Comparison of ENCODE assay signal across 12 cellular contexts in genomic region chr1:119347858-119348257, GRCh38. TPM values are rescaled to one million over a fixed set of nuclear protein-coding genes. Genes with fewer than 3 reads are reported as not detected.
DNase-seq lines count a peak whose midpoint lies in the region; ATAC-seq and TF ChIP-seq lines count a peak whose summit lies in the region.
"Had no signal": no experiment of that assay in that cellular context is flagged by ENCODE, and none has a peak within 500 bp of the region (broad histone marks: within the 10 kb centered on the region; RNA-seq: fewer than 3 reads in every experiment).

No MANE protein-coding gene starts in this region.

- no peak for TF ChIP-seq CTCF in SK-N-SH (IDR thresholded peaks at IDR 0.05)

- DNase-seq in activated CD4-positive, alpha-beta T cell treated with anti-CD3 and anti-CD28 coated beads, Interleukin-2, amount 10 ng/mL, durations not matched to agents 24 days and 14 days: peak; percentile 59
- no peak for DNase-seq in activated CD4-positive, alpha-beta T cell treated with anti-CD3 and anti-CD28 coated beads, Interleukin-2, amount 50 U/mL, for 1 hour
- peak; percentile 93 for DNase-seq in MV-4-11 (lab: John Stamatoyannopoulos, UW)
- peak; percentile 14 for DNase-seq in non-pigmented ciliary epithelial cell (ENCODE audit: low read depth)
- no peak for DNase-seq in H4 (ENCODE audit: low spot score)
- DNase-seq in SK-N-SH: no peak
- DNase-seq in H7: no peak
- DNase-seq: NCI-H774 had no signal

- no peak for TF ChIP-seq RAD21 in SK-N-SH (IDR thresholded peaks at IDR 0.05; ENCODE audit: low read length)

- no peaks in the 10 kb centered on the region for H3K4me1 ChIP-seq in SK-N-SH (ENCODE audit: control insufficient read depth in 1 of 2, insufficient read depth in 2 of 2, low read depth in 1 of 2, low read length in 1 of 2)

- CTCF ChIA-PET in SK-N-SH (lab: Yijun Ruan, JAX): interaction anchor here (1.6 kb wide), 1 partner anchor 19 kb away, joined by 3 read pairs; no protein-coding TSS in a partner anchor

- H3K36me3 ChIP-seq in SK-N-SH (replicated peaks in 1 of 2; ENCODE audit: control insufficient read depth in 1 of 2, insufficient read depth in 2 of 2, low read length in 1 of 2): no peaks in the 10 kb centered on the region
- no peaks in the 10 kb centered on the region for H3K36me3 ChIP-seq in H7 (replicated peaks; ENCODE audit: control insufficient read depth, insufficient read depth, low read length)

- no peak overlapping the region for H3K4me2 ChIP-seq in SK-N-SH

- H3K27me3 Mint-ChIP-seq in activated CD4-positive, alpha-beta T cell treated with anti-CD3 and anti-CD28 coated beads, Interleukin-2, amount 10 ng/mL, durations not matched to agents 24 days and 14 days: peaks cover 11% of the 10 kb centered on the region

- H3K27ac Mint-ChIP-seq in activated CD4-positive, alpha-beta T cell treated with anti-CD3 and anti-CD28 coated beads, Interleukin-2, amount 10 ng/mL, durations not matched to agents 24 days and 14 days: no peak overlapping the region
- H3K27ac Mint-ChIP-seq: nephron had no signal

- H3K4me3 Mint-ChIP-seq in activated CD4-positive, alpha-beta T cell treated with anti-CD3 and anti-CD28 coated beads, Interleukin-2, amount 10 ng/mL, durations not matched to agents 24 days and 14 days: no peak overlapping the region
- H3K4me3 Mint-ChIP-seq: nephron had no signal

- no peaks in the 10 kb centered on the region for H3F3A ChIP-seq in SK-N-SH (replicated peaks; ENCODE audit: insufficient read depth)

- H3K27ac ChIP-seq in SK-N-SH (ENCODE audit: low read depth in 2 of 2, low read length in 1 of 2): no peak overlapping the region

- H3K36me3 Mint-ChIP-seq in activated CD4-positive, alpha-beta T cell treated with anti-CD3 and anti-CD28 coated beads, Interleukin-2, amount 10 ng/mL, durations not matched to agents 24 days and 14 days (ENCODE audit: low read depth): no peaks in the 10 kb centered on the region

- 0% methylated on average over 1 of the region's 1 CpG for WGBS in SK-N-SH (ENCODE audit: low lambda C conversion rate)

- no peaks in the 10 kb centered on the region for H3K9me3 ChIP-seq in SK-N-SH

- H3K9me3 Mint-ChIP-seq in activated CD4-positive, alpha-beta T cell treated with anti-CD3 and anti-CD28 coated beads, Interleukin-2, amount 10 ng/mL, durations not matched to agents 24 days and 14 days: no peaks in the 10 kb centered on the region

- no peaks in the 10 kb centered on the region for H3K9me2 ChIP-seq in SK-N-SH

- no peaks in the 10 kb centered on the region for H3K79me2 ChIP-seq in SK-N-SH (ENCODE audit: insufficient read depth)

- ATAC-seq in HG02610 (IDR thresholded peaks at IDR 0.05; ENCODE audit: unreplicated experiment): peak; percentile 81

- H2AFZ ChIP-seq in SK-N-SH (ENCODE audit: low read depth): no peak overlapping the region

- POLR2A ChIA-PET in SK-N-SH (lab: Yijun Ruan, JAX): no interaction called here

- no peaks in the 10 kb centered on the region for H4K20me1 ChIP-seq in SK-N-SH (ENCODE audit: insufficient read depth)

- no peak for TF ChIP-seq EP300 in SK-N-SH (IDR thresholded peaks at IDR 0.05; ENCODE audit: borderline replicate concordance in 1 of 2, low read depth in 1 of 2, low read length in 1 of 2)

- intact Hi-C loops in activated CD4-positive, alpha-beta T cell treated with anti-CD3 and anti-CD28 coated beads, Interleukin-2, amount 10 ng/mL, durations not matched to agents 24 days and 14 days (cut with micrococcal nuclease): no loop called here

- H3K27me3 ChIP-seq in SK-N-SH (ENCODE audit: insufficient read depth) (peaks cover 11% of the 10 kb centered on the region; the same call in 1 of the 2 replicates), H7 (ENCODE audit: control insufficient read depth, insufficient read depth, low read length) (no peaks in the 10 kb centered on the region)

- H3K4me3 ChIP-seq in SK-N-SH (ENCODE audit: low read depth in 2 of 2, low read length in 1 of 2) (no peak overlapping the region), H7 (ENCODE audit: insufficient read depth, low read depth, low read length) (no peak overlapping the region)

- peaks cover 4% of the 10 kb centered on the region for H3K4me1 Mint-ChIP-seq in activated CD4-positive, alpha-beta T cell treated with anti-CD3 and anti-CD28 coated beads, Interleukin-2, amount 10 ng/mL, durations not matched to agents 24 days and 14 days

- no peak overlapping the region for H3K9ac ChIP-seq in SK-N-SH

TF ChIP-seq in SK-N-SH, 30 proteins besides CTCF, POLR2A, EP300 and RAD21 (continues in another document):
- TF ChIP-seq NRF1 (IDR thresholded peaks at IDR 0.05; ENCODE audit: low read depth, low read length): no peak
- TF ChIP-seq TEAD4 (IDR thresholded peaks at IDR 0.05; ENCODE audit: borderline replicate concordance, insufficient read depth): no peak
- no peak for TF ChIP-seq RFX5 (IDR thresholded peaks at IDR 0.05; ENCODE audit: low read length)
- TF ChIP-seq MXI1 (IDR thresholded peaks at IDR 0.05; ENCODE audit: low read depth, low read length): no peak
- no peak for TF ChIP-seq SIN3A (IDR thresholded peaks at IDR 0.05; ENCODE audit: borderline replicate concordance, low read depth, low read length)
- no peak for TF ChIP-seq MEF2A (IDR thresholded peaks at IDR 0.05; ENCODE audit: borderline replicate concordance, low read depth)
- no peak for TF ChIP-seq TAF1 (IDR thresholded peaks at IDR 0.05; ENCODE audit: borderline replicate concordance, low read depth, low read length)
- TF ChIP-seq TCF12 (IDR thresholded peaks at IDR 0.05): no peak
- no peak for TF ChIP-seq SMC3 (IDR thresholded peaks at IDR 0.05; ENCODE audit: low read depth, low read length)
- no peak for TF ChIP-seq IRF3 (IDR thresholded peaks at IDR 0.05; ENCODE audit: low read depth, low read length)
- no peak for TF ChIP-seq FOXM1 (IDR thresholded peaks at IDR 0.05; ENCODE audit: low read depth)
- TF ChIP-seq GATA2 (CRISPR knock-in tag; IDR thresholded peaks at IDR 0.05): no peak
- TF ChIP-seq GABPA (IDR thresholded peaks at IDR 0.05; ENCODE audit: low read depth): no peak
- TF ChIP-seq NFIC (IDR thresholded peaks at IDR 0.05; ENCODE audit: borderline replicate concordance): no peak
- TF ChIP-seq YY1 (IDR thresholded peaks at IDR 0.05; ENCODE audit: low read depth): no peak
- no peak for TF ChIP-seq ZBTB33 (IDR thresholded peaks at IDR 0.05; ENCODE audit: borderline replicate concordance, low read depth)
- TF ChIP-seq USF1 (IDR thresholded peaks at IDR 0.05; ENCODE audit: borderline replicate concordance, low read depth): no peak

RNA-seq across cellular contexts. Expression of gene HAO2, which starts 20.7 kb away (rescaled TPM):
- total RNA-seq in activated CD4-positive, alpha-beta T cell treated with anti-CD3 and anti-CD28 coated beads, Interleukin-2, amount 10 ng/mL, durations not matched to agents 24 days and 14 days: not detected in 2 replicates
- total RNA-seq in H4 (2014; rRNA removed; shearing (Covaris generic)): not detected in 2 replicates
- polyA plus RNA-seq in SK-N-SH (2012; rRNA removed): not detected in 2 replicates
- not detected in 2 replicates for polyA plus RNA-seq in SK-N-SH (2012; cell fraction: cytosol; rRNA removed)
- polyA plus RNA-seq in SK-N-SH (2012; cell fraction: nucleus; rRNA removed): 0.04 TPM in 1 of 2 replicates, not detected in the other
- total RNA-seq in H7 (2014; rRNA removed; shearing (Covaris generic)): 0.38 and 1.2 TPM in 2 replicates
- polyA plus RNA-seq: AG04450, esophagus had no signal

Comparison
In these comparisons a context has a peak if more than half of its experiments do, and no peak if none do; other contexts are left out.
1. DNase-seq: peak in activated CD4-positive, alpha-beta T cell treated with anti-CD3 and anti-CD28 coated beads, Interleukin-2, amount 10 ng/mL, durations not matched to agents 24 days and 14 days (single experiment), MV-4-11 (single experiment) and non-pigmented ciliary epithelial cell (single experiment); none in activated CD4-positive, alpha-beta T cell treated with anti-CD3 and anti-CD28 coated beads, Interleukin-2, amount 50 U/mL, for 1 hour (single experiment), H4 (single experiment), SK-N-SH (single experiment) and H7 (single experiment).